In the genomic region with DNA sequence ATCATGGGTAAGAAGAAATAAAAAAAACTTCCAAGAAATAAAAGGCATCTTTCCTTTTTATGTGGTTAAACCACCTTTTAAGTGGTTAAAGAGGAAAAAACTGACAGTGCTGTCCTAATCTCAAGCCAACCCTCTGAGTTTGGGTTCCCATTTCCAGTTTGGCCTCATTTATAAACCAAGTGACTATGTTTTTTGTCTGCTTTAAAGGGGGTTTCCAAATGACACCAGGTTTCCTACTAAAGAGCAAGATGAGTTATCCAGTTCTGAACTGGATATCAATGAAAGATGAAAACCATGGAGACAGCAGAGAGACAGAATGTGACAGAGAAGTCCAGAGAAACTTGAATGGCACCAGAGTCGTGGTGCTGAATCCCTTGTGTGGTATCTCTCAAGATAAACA, we compare ENCODE assay signal across 24 cellular contexts.
"Had no signal": no experiment of that assay in that cellular context is flagged by ENCODE, and none has a peak within 500 bp of the region (broad histone marks: within the 10 kb centered on the region; RNA-seq: fewer than 3 reads in every experiment).

No MANE protein-coding gene starts in this region.

- H3K27ac ChIP-seq: breast epithelium, foreskin keratinocyte, neutrophil, ovary, prostate gland, thyroid gland, upper lobe of right lung had no signal

- H3K27me3 ChIP-seq: breast epithelium, foreskin keratinocyte, neutrophil, ovary, thyroid gland, upper lobe of right lung had no signal

- H3K9me3 Mint-ChIP-seq: activated naive CD4-positive, alpha-beta T cell treated with anti-CD3 and anti-CD28 coated beads, Interleukin-2, amount 50 U/mL, for 24 hours; activated T-cell treated with anti-CD3 and anti-CD28 coated beads, Interleukin-2, amount 50 U/mL, for 4 hours; central memory CD8-positive, alpha-beta T cell; memory B cell; nephron had no signal

- H3K36me3 ChIP-seq: breast epithelium, neutrophil, ovary, prostate gland, thyroid gland, upper lobe of right lung had no signal

- H3K4me1 ChIP-seq: breast epithelium, foreskin keratinocyte, prostate gland, thyroid gland, upper lobe of right lung had no signal

- H3K9me3 ChIP-seq: breast epithelium, neutrophil, ovary, prostate gland, thyroid gland, upper lobe of right lung had no signal

- H3K4me1 Mint-ChIP-seq: central memory CD8-positive, alpha-beta T cell; memory B cell; nephron had no signal

- H3K27ac Mint-ChIP-seq: activated CD8-positive, alpha-beta T cell treated with anti-CD3 and anti-CD28 coated beads, Interleukin-2, amount 10 ng/mL, durations not matched to agents 7 days and 5 days; activated naive CD4-positive, alpha-beta T cell treated with anti-CD3 and anti-CD28 coated beads, Interleukin-2, amount 50 U/mL, for 24 hours; memory B cell; nephron had no signal

- FAIRE-seq: colon, keratinocyte, TTC549 had no signal

- DNase-seq: activated CD8-positive, alpha-beta T cell treated with anti-CD3 and anti-CD28 coated beads, Interleukin-2, amount 10 ng/mL, durations not matched to agents 7 days and 5 days; activated gamma-delta T cell; activated T-cell treated with anti-CD3 and anti-CD28 coated beads, Interleukin-2, amount 50 U/mL, for 4 hours; amniotic stem cell; effector memory CD4-positive, alpha-beta T cell; foreskin keratinocyte; left colon; ovary; stimulated activated CD4-positive, alpha-beta T cell treated with anti-CD3 and anti-CD28 coated beads, Interleukin-2, amount 100 ng/mL, for 48 hours; stimulated activated CD8-positive, alpha-beta memory T cell treated with anti-CD3 and anti-CD28 coated beads, Interleukin-4, amount 100 ng/mL, for 48 hours; stimulated activated naive CD4-positive, alpha-beta T cell; substantia nigra; thyroid gland; upper lobe of right lung had no signal

- ATAC-seq: activated CD8-positive, alpha-beta T cell treated with anti-CD3 and anti-CD28 coated beads, Interleukin-2, amount 10 ng/mL, durations not matched to agents 7 days and 5 days; foreskin keratinocyte; left colon; upper lobe of right lung had no signal

- H3K27me3 Mint-ChIP-seq: activated naive CD4-positive, alpha-beta T cell treated with anti-CD3 and anti-CD28 coated beads, Interleukin-2, amount 50 U/mL, for 24 hours; central memory CD8-positive, alpha-beta T cell; memory B cell had no signal

- H3K4me3 ChIP-seq: breast epithelium, ovary, prostate gland, thyroid gland, upper lobe of right lung had no signal

- H3K4me3 Mint-ChIP-seq: activated CD8-positive, alpha-beta T cell treated with anti-CD3 and anti-CD28 coated beads, Interleukin-2, amount 10 ng/mL, durations not matched to agents 7 days and 5 days; activated naive CD4-positive, alpha-beta T cell treated with anti-CD3 and anti-CD28 coated beads, Interleukin-2, amount 50 U/mL, for 24 hours; activated T-cell treated with anti-CD3 and anti-CD28 coated beads, Interleukin-2, amount 50 U/mL, for 4 hours; central memory CD8-positive, alpha-beta T cell; memory B cell; nephron had no signal
